8 cellular contexts compared by ENCODE assay signal in genomic region chr9:131238402-131239021, GRCh38. TPM values are rescaled to one million over a fixed set of nuclear protein-coding genes. Genes with fewer than 3 reads are reported as not detected.
DNase-seq lines count a peak whose midpoint lies in the region; ATAC-seq and TF ChIP-seq lines count a peak whose summit lies in the region.

No MANE protein-coding gene starts in this region.

- H3K4me3 ChIP-seq in brain microvascular endothelial cell (ENCODE audit: low read depth, low read length), result peak overlapping the region; percentile 12

- H3K9me3 Mint-ChIP-seq in T-helper 2 cell treated with Interferon-gamma antibody and Interleukin-4, amounts not matched to agents 5 μg/mL and 100 μg/mL, for 36 hours, result peaks cover 6% of the 10 kb centered on the region
- H3K9me3 Mint-ChIP-seq in mesothelial cell of epicardium, result peaks cover 5% of the 10 kb centered on the region

- ATAC-seq in HG03521 (IDR thresholded peaks at IDR 0.05; ENCODE audit: unreplicated experiment), result peak; percentile 26

- peak overlapping the region; percentile 90 for H3K27ac Mint-ChIP-seq in T-helper 2 cell treated with Interferon-gamma antibody and Interleukin-4, amounts not matched to agents 5 μg/mL and 100 μg/mL, for 36 hours
- H3K27ac Mint-ChIP-seq in mesothelial cell of epicardium, result peak overlapping the region; percentile 34

- H3K4me3 Mint-ChIP-seq in T-helper 2 cell treated with Interferon-gamma antibody and Interleukin-4, amounts not matched to agents 5 μg/mL and 100 μg/mL, for 36 hours, result peak overlapping the region; percentile 77
- peak overlapping the region; percentile 37 for H3K4me3 Mint-ChIP-seq in mesothelial cell of epicardium

- H3K4me1 Mint-ChIP-seq in T-helper 2 cell treated with Interferon-gamma antibody and Interleukin-4, amounts not matched to agents 5 μg/mL and 100 μg/mL, for 36 hours (ENCODE audit: low read depth), result peaks cover 28% of the 10 kb centered on the region
- H3K4me1 Mint-ChIP-seq in mesothelial cell of epicardium, result peaks cover 20% of the 10 kb centered on the region

- H3K27ac ChIP-seq in brain microvascular endothelial cell, result peak overlapping the region; percentile 87

- peaks cover 18% of the 10 kb centered on the region for H3K36me3 ChIP-seq in brain microvascular endothelial cell (replicated peaks)

- in situ Hi-C loops in brain microvascular endothelial cell (cut with HindIII; ENCODE audit: low pct_ligation_motif_present, low sequenced_read_pairs), result no loop called here

- H3K27me3 Mint-ChIP-seq in T-helper 2 cell treated with Interferon-gamma antibody and Interleukin-4, amounts not matched to agents 5 μg/mL and 100 μg/mL, for 36 hours (ENCODE audit: low read depth), result no peaks in the 10 kb centered on the region
- no peaks in the 10 kb centered on the region for H3K27me3 Mint-ChIP-seq in mesothelial cell of epicardium (ENCODE audit: low read depth)

- no peaks in the 10 kb centered on the region for H3K27me3 ChIP-seq in brain microvascular endothelial cell (replicated peaks)

- H3K36me3 Mint-ChIP-seq in T-helper 2 cell treated with Interferon-gamma antibody and Interleukin-4, amounts not matched to agents 5 μg/mL and 100 μg/mL, for 36 hours (ENCODE audit: low read depth), result peaks cover 21% of the 10 kb centered on the region
- H3K36me3 Mint-ChIP-seq in mesothelial cell of epicardium, result peaks cover 13% of the 10 kb centered on the region

- DNase-seq in T-helper 2 cell treated with Interferon-gamma antibody and Interleukin-4, amounts not matched to agents 5 μg/mL and 100 μg/mL, for 36 hours (ENCODE audit: low spot score), result no peak
- DNase-seq in T-helper 2 cell, result no peak
- DNase-seq in brain microvascular endothelial cell, result peak; percentile 70
- DNase-seq in mesothelial cell of epicardium (ENCODE audit: low spot score in 2 of 2, unreplicated experiment in 2 of 2), result no peak
- no peak for DNase-seq in COLO668 (lab: John Stamatoyannopoulos, UW; ENCODE audit: unreplicated experiment)
- no peak for DNase-seq in NCI-H2029 treated with DMSO at 0.1 percent for 48 hours (lab: John Stamatoyannopoulos, UW)
- no peak for DNase-seq in effector CD4-positive, alpha-beta T cell

- TF ChIP-seq CTCF in brain microvascular endothelial cell (IDR thresholded peaks at IDR 0.05; ENCODE audit: low read depth, low read length, missing control alignments), result no peak
- no peak for TF ChIP-seq CTCF in mesothelial cell of epicardium (IDR thresholded peaks at IDR 0.05; ENCODE audit: unreplicated experiment)

RNA-seq across cellular contexts. Expression of gene FAM78A, which starts 37.8 kb away (rescaled TPM):
- 0.54 to 0.80 TPM (median 0.64 TPM) in 3 replicates for total RNA-seq in mesothelial cell of epicardium

RNA-seq across cellular contexts. Expression of gene PLPP7, which starts 51.0 kb away (rescaled TPM):
- total RNA-seq in mesothelial cell of epicardium, result 0.60 to 1.1 TPM (median 0.79 TPM) in 3 replicates
